Comparison of ENCODE assay signal across 8 cellular contexts in genomic region chr15:86624261-86625036, GRCh38.
DNase-seq lines count a peak whose midpoint lies in the region; ATAC-seq and TF ChIP-seq lines count a peak whose summit lies in the region.

No MANE protein-coding gene starts in this region.

- H3K4me1 ChIP-seq in left lung: no peaks in the 10 kb centered on the region
- H3K4me1 ChIP-seq in prostate gland (replicated peaks): no peaks in the 10 kb centered on the region

- intact Hi-C loops in left lung (cut with DNase I) (no loop called here), prostate gland (cut with DNase I) (no loop called here)

- H3K4me3 ChIP-seq in NB4 (ENCODE audit: low read depth, low read length) (no peak overlapping the region), left lung (no peak overlapping the region), prostate gland (no peak overlapping the region)

- H3K27me3 ChIP-seq in left lung: no peaks in the 10 kb centered on the region
- no peaks in the 10 kb centered on the region for H3K27me3 ChIP-seq in prostate gland (replicated peaks; ENCODE audit: insufficient read depth)

- ATAC-seq in left lung (peak; percentile 99), HG03571 (IDR thresholded peaks at IDR 0.05; ENCODE audit: unreplicated experiment) (no peak)

- peak; percentile 86 for DNase-seq in NB4 (ENCODE audit: low read depth)
- peak; percentile 42 for DNase-seq in activated CD4-positive, CD25-positive, alpha-beta regulatory T cell treated with anti-CD3 and anti-CD28 coated beads, Interleukin-2, amount 50 U/mL, for 72 hours
- peak; percentile 57 for DNase-seq in cerebellar cortex (ENCODE audit: low spot score)
- DNase-seq in left lung: peak in 1 of 2 donors; percentile 56
- DNase-seq in stimulated activated CD4-positive, alpha-beta T cell treated with anti-CD3 and anti-CD28 coated beads, TNF-alpha, amount 100 ng/mL, for 48 hours (ENCODE audit: low read depth in 3 of 3): peak; percentile 69 to 89 (median 72)
- no peak for DNase-seq in prostate gland (ENCODE audit: low spot score)

- WGBS in prostate gland: 38% methylated on average over 6 of the region's 6 CpGs

- H3K27ac ChIP-seq in left lung: no peak overlapping the region
- H3K27ac ChIP-seq in prostate gland: no peak overlapping the region

- TF ChIP-seq CTCF in GM12873 (IDR thresholded peaks at IDR 0.05; ENCODE audit: insufficient read depth, low read depth, low read length, missing control alignments): peak; percentile 23
- TF ChIP-seq CTCF in NB4 (IDR thresholded peaks at IDR 0.05; ENCODE audit: low read depth, low read length): peak; percentile 54
- no peak for TF ChIP-seq CTCF in left lung (IDR thresholded peaks at IDR 0.05)
- TF ChIP-seq CTCF in prostate gland (IDR thresholded peaks at IDR 0.05): peak in 2 of 4 experiments; percentile 32 to 67

- TF ChIP-seq POLR2A in NB4 (IDR thresholded peaks at IDR 0.05; ENCODE audit: extremely low read depth, insufficient read length) (no peak), prostate gland (IDR thresholded peaks at IDR 0.05) (no peak)

- H3K36me3 ChIP-seq in left lung: no peaks in the 10 kb centered on the region
- H3K36me3 ChIP-seq in prostate gland: no peaks in the 10 kb centered on the region

- H3K9me3 ChIP-seq in left lung (no peaks in the 10 kb centered on the region), prostate gland (no peaks in the 10 kb centered on the region)

Comparison
In these comparisons a context has a peak if more than half of its experiments do, and no peak if none do; other contexts are left out.
1. CTCF ChIP-seq: peak in GM12873 (single experiment) and NB4 (single experiment); none in left lung (0 of 2).